Comparison of ENCODE assay signal across 15 cellular contexts in the genomic region with DNA sequence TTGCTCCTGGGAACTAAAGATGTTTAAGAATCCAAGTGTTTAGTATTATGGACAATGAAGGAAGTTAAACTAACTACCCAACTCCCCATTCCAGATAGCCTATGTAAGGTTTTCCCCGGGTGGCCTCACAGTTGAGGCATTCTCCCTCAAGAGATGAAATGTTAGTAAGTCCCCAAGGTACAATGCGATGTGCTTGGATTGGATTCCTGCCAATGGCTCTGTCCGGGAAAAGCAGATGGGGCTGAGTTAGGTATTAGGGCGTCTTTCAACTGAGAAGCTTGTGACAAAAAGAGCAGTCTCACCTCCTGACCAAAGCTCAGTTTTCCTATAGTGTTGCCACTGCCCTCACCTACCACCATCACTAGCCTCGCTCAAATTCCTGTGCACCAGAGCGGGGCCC.
DNase-seq lines count a peak whose midpoint lies in the region; TF ChIP-seq lines count a peak whose summit lies in the region.
"Had no signal": no experiment of that assay in that cellular context is flagged by ENCODE, and none has a peak within 500 bp of the region (broad histone marks: within the 10 kb centered on the region; RNA-seq: fewer than 3 reads in every experiment).

No MANE protein-coding gene starts in this region.

- intact Hi-C loops in posterior vena cava (cut with DNase I): no loop called here

- no peaks in the 10 kb centered on the region for H3K4me1 Mint-ChIP-seq in glutamatergic neuron (ENCODE audit: low read depth, unreplicated experiment)
- H3K4me1 Mint-ChIP-seq: CD4-positive, alpha-beta memory T cell had no signal

- in situ Hi-C loops in brain microvascular endothelial cell (cut with HindIII; ENCODE audit: low pct_ligation_motif_present, low sequenced_read_pairs): no loop called here

- H3K4me3 ChIP-seq in brain microvascular endothelial cell (ENCODE audit: low read depth, low read length): no peak overlapping the region

- H3K27ac ChIP-seq in brain microvascular endothelial cell: no peak overlapping the region
- H3K27ac ChIP-seq: KMS-11 had no signal

- H3K36me3 ChIP-seq in brain microvascular endothelial cell (replicated peaks): no peaks in the 10 kb centered on the region

- H3K27ac Mint-ChIP-seq in glutamatergic neuron (ENCODE audit: unreplicated experiment): no peak overlapping the region
- H3K27ac Mint-ChIP-seq: CD4-positive, alpha-beta memory T cell; HFFc6 had no signal

- DNase-seq in SHP77 (lab: John Stamatoyannopoulos, UW) (peak; percentile 10 to 22), SHP77 treated with DMSO at 0.1 percent for 48 hours (lab: John Stamatoyannopoulos, UW) (no peak), LHCN-M2 (ENCODE audit: low read depth) (peak; percentile 40), brain microvascular endothelial cell (peak; percentile 50), glutamatergic neuron (no peak), posterior vena cava (ENCODE audit: low spot score) (no peak), NCI-H226 (no peak)
- DNase-seq: CD4-positive, alpha-beta memory T cell; HFFc6; NCI-H1048; NCI-H146; NCI-H2081; NCI-H446 treated with DMSO at 0.1 percent for 48 hours; Right ventricle myocardium superior had no signal

- H3K4me3 Mint-ChIP-seq in glutamatergic neuron (ENCODE audit: unreplicated experiment): no peak overlapping the region
- H3K4me3 Mint-ChIP-seq: CD4-positive, alpha-beta memory T cell; HFFc6 had no signal

- no peaks in the 10 kb centered on the region for H3K27me3 Mint-ChIP-seq in glutamatergic neuron (ENCODE audit: unreplicated experiment)
- H3K27me3 Mint-ChIP-seq: CD4-positive, alpha-beta memory T cell had no signal

- H3K9me3 Mint-ChIP-seq in glutamatergic neuron (ENCODE audit: unreplicated experiment): no peaks in the 10 kb centered on the region
- H3K9me3 Mint-ChIP-seq: HFFc6 had no signal

- H3K36me3 Mint-ChIP-seq in glutamatergic neuron (ENCODE audit: unreplicated experiment): no peaks in the 10 kb centered on the region
- H3K36me3 Mint-ChIP-seq: CD4-positive, alpha-beta memory T cell had no signal

- H3K27me3 ChIP-seq in brain microvascular endothelial cell (replicated peaks): no peaks in the 10 kb centered on the region

- TF ChIP-seq CTCF in brain microvascular endothelial cell (IDR thresholded peaks at IDR 0.05; ENCODE audit: low read depth, low read length, missing control alignments) (no peak), glutamatergic neuron (IDR thresholded peaks at IDR 0.05; ENCODE audit: partially characterized antibody, unreplicated experiment) (no peak)

Comparison
In these comparisons a context has a peak if more than half of its experiments do, and no peak if none do; other contexts are left out.
1. DNase-seq: peak in SHP77 (2 of 2), LHCN-M2 (single experiment) and brain microvascular endothelial cell (single experiment); none in SHP77 treated with DMSO at 0.1 percent for 48 hours (single experiment), glutamatergic neuron (single experiment), posterior vena cava (single experiment) and NCI-H226 (single experiment).